1 cellular context compared by ENCODE assay signal in the genomic region with DNA sequence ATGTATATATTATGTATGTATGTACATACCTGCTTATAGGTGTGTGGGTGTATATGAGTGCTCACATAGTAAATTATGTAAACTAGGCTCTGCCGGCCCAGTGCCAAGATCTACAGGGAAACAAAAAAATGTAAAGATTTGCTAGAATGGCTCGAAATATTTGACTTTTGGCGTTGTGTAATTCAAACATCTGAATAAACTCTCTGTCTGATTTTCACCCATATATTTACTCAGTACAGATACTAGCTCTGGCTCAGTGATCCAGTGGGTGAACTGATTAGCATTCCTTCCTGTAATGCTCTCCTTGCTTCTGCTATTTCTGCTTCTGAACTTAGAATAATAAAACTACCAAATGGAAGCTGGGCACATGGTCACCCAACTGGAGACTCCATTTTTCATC.
TF ChIP-seq lines count a peak whose summit lies in the region.

No MANE protein-coding gene starts in this region.

TF ChIP-seq in HepG2, 621 proteins besides CTCF, POLR2A, EP300 and RAD21 (continued from another document and continues in another):
- TF ChIP-seq, protein P1, sequence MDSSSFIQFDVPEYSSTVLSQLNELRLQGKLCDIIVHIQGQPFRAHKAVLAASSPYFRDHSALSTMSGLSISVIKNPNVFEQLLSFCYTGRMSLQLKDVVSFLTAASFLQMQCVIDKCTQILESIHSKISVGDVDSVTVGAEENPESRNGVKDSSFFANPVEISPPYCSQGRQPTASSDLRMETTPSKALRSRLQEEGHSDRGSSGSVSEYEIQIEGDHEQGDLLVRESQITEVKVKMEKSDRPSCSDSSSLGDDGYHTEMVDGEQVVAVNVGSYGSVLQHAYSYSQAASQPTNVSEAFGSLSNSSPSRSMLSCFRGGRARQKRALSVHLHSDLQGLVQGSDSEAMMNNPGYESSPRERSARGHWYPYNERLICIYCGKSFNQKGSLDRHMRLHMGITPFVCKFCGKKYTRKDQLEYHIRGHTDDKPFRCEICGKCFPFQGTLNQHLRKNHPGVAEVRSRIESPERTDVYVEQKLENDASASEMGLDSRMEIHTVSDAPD (CRISPR knock-in tag; IDR thresholded peaks at IDR 0.05) = no peak
- TF ChIP-seq SOX6 (IDR thresholded peaks at IDR 0.05) (no peak), SOX6 (CRISPR knock-in tag; IDR thresholded peaks at IDR 0.05) (peak; percentile 38; the same call in 1 of the 2 replicates), ZNF761 (CRISPR knock-in tag; conservative IDR thresholded peaks at IDR 0.05) (no peak), SOX13 (IDR thresholded peaks at IDR 0.05) (no peak), SOX13 (CRISPR knock-in tag; conservative IDR thresholded peaks at IDR 0.05 in 1 of 2, IDR thresholded peaks at IDR 0.05 in 1 of 2) (peak in 1 of 2 experiments; percentile 49; a peak in 1 of 4 replicates), SRSF9 (IDR thresholded peaks at IDR 0.05; ENCODE audit: borderline replicate concordance, insufficient read depth, low read depth, low read length, poor library complexity, severe bottlenecking) (no peak), ZNF468 (CRISPR knock-in tag; IDR thresholded peaks at IDR 0.05) (no peak), YEATS4 (CRISPR knock-in tag; IDR thresholded peaks at IDR 0.05; ENCODE audit: borderline replicate concordance) (no peak), GATAD2A (CRISPR knock-in tag; IDR thresholded peaks at IDR 0.05) (0 out of 2 replicates have a peak, but pooled peaks have one; percentile 49), ZNF746 (CRISPR knock-in tag; IDR thresholded peaks at IDR 0.05) (no peak), GFI1 (CRISPR knock-in tag; IDR thresholded peaks at IDR 0.05; ENCODE audit: borderline replicate concordance) (peak; percentile 86), ZNF703 (CRISPR knock-in tag; IDR thresholded peaks at IDR 0.05; ENCODE audit: borderline replicate concordance) (no peak), ZNF878 (CRISPR knock-in tag; IDR thresholded peaks at IDR 0.05) (no peak), FOXA1 (IDR thresholded peaks at IDR 0.05) (no peak), FOXA1 (CRISPR knock-in tag; IDR thresholded peaks at IDR 0.05) (peak; percentile 32; the same call in 1 of the 2 replicates), KDM3A (CRISPR knock-in tag; IDR thresholded peaks at IDR 0.05; ENCODE audit: low read depth) (no peak), SAP130 (CRISPR knock-in tag; IDR thresholded peaks at IDR 0.05; ENCODE audit: low read depth) (peak; percentile 30; the same call in 1 of the 2 replicates), ZBTB38 (CRISPR knock-in tag; IDR thresholded peaks at IDR 0.05) (no peak), ZNF180 (CRISPR knock-in tag; IDR thresholded peaks at IDR 0.05; ENCODE audit: borderline replicate concordance, low read depth) (no peak), SRSF4 (IDR thresholded peaks at IDR 0.05; ENCODE audit: low read depth, low read length, poor library complexity, severe bottlenecking) (no peak), FOXJ3 (CRISPR knock-in tag; IDR thresholded peaks at IDR 0.05; ENCODE audit: borderline replicate concordance) (peak; percentile 33; the same call in 1 of the 2 replicates), RARG (CRISPR knock-in tag; IDR thresholded peaks at IDR 0.05; ENCODE audit: low read depth) (no peak), ZNF790 (CRISPR knock-in tag; IDR thresholded peaks at IDR 0.05; ENCODE audit: borderline replicate concordance) (no peak), DMAP1 (CRISPR knock-in tag; IDR thresholded peaks at IDR 0.05) (no peak), ISL2 (CRISPR knock-in tag; IDR thresholded peaks at IDR 0.05) (peak; percentile 32; the same call in 1 of the 2 replicates), ETV5 (CRISPR knock-in tag; IDR thresholded peaks at IDR 0.05; ENCODE audit: borderline replicate concordance) (no peak), ZNF766 (CRISPR knock-in tag; IDR thresholded peaks at IDR 0.05; ENCODE audit: borderline replicate concordance) (no peak), FOXA3 (CRISPR knock-in tag; IDR thresholded peaks at IDR 0.05) (0 out of 2 replicates have a peak, but pooled peaks have one; percentile 46), PAWR (CRISPR knock-in tag; IDR thresholded peaks at IDR 0.05; ENCODE audit: borderline replicate concordance) (no peak), SAFB2 (CRISPR knock-in tag; IDR thresholded peaks at IDR 0.05; ENCODE audit: borderline replicate concordance, low read depth) (no peak), SCMH1 (CRISPR knock-in tag; IDR thresholded peaks at IDR 0.05; ENCODE audit: borderline replicate concordance) (no peak), HMG20A (CRISPR knock-in tag; IDR thresholded peaks at IDR 0.05; ENCODE audit: borderline replicate concordance) (peak; percentile 22; the same call in 1 of the 2 replicates), ZNF501 (CRISPR knock-in tag; IDR thresholded peaks at IDR 0.05) (no peak), ZNF619 (CRISPR knock-in tag; IDR thresholded peaks at IDR 0.05) (no peak), NFE2L2 (IDR thresholded peaks at IDR 0.05; ENCODE audit: low read length) (no peak), HDAC2 (CRISPR knock-in tag; IDR thresholded peaks at IDR 0.05) (peak; percentile 22; the same call in 1 of the 2 replicates)
- TF ChIP-seq, protein P2, sequence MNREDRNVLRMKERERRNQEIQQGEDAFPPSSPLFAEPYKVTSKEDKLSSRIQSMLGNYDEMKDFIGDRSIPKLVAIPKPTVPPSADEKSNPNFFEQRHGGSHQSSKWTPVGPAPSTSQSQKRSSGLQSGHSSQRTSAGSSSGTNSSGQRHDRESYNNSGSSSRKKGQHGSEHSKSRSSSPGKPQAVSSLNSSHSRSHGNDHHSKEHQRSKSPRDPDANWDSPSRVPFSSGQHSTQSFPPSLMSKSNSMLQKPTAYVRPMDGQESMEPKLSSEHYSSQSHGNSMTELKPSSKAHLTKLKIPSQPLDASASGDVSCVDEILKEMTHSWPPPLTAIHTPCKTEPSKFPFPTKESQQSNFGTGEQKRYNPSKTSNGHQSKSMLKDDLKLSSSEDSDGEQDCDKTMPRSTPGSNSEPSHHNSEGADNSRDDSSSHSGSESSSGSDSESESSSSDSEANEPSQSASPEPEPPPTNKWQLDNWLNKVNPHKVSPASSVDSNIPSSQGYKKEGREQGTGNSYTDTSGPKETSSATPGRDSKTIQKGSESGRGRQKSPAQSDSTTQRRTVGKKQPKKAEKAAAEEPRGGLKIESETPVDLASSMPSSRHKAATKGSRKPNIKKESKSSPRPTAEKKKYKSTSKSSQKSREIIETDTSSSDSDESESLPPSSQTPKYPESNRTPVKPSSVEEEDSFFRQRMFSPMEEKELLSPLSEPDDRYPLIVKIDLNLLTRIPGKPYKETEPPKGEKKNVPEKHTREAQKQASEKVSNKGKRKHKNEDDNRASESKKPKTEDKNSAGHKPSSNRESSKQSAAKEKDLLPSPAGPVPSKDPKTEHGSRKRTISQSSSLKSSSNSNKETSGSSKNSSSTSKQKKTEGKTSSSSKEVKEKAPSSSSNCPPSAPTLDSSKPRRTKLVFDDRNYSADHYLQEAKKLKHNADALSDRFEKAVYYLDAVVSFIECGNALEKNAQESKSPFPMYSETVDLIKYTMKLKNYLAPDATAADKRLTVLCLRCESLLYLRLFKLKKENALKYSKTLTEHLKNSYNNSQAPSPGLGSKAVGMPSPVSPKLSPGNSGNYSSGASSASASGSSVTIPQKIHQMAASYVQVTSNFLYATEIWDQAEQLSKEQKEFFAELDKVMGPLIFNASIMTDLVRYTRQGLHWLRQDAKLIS (CRISPR knock-in tag; IDR thresholded peaks at IDR 0.05) = no peak
- TF ChIP-seq, protein P3, sequence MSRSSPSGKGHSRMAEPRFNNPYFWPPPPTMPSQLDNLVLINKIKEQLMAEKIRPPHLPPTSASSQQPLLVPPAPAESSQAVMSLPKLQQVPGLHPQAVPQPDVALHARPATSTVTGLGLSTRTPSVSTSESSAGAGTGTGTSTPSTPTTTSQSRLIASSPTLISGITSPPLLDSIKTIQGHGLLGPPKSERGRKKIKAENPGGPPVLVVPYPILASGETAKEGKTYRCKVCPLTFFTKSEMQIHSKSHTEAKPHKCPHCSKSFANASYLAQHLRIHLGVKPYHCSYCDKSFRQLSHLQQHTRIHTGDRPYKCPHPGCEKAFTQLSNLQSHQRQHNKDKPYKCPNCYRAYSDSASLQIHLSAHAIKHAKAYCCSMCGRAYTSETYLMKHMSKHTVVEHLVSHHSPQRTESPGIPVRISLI (CRISPR knock-in tag; IDR thresholded peaks at IDR 0.05; ENCODE audit: borderline replicate concordance) = no peak
- TF ChIP-seq, protein P4, sequence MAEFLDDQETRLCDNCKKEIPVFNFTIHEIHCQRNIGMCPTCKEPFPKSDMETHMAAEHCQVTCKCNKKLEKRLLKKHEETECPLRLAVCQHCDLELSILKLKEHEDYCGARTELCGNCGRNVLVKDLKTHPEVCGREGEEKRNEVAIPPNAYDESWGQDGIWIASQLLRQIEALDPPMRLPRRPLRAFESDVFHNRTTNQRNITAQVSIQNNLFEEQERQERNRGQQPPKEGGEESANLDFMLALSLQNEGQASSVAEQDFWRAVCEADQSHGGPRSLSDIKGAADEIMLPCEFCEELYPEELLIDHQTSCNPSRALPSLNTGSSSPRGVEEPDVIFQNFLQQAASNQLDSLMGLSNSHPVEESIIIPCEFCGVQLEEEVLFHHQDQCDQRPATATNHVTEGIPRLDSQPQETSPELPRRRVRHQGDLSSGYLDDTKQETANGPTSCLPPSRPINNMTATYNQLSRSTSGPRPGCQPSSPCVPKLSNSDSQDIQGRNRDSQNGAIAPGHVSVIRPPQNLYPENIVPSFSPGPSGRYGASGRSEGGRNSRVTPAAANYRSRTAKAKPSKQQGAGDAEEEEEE (CRISPR knock-in tag; IDR thresholded peaks at IDR 0.05; ENCODE audit: borderline replicate concordance) = no peak
- TF ChIP-seq, protein P5, sequence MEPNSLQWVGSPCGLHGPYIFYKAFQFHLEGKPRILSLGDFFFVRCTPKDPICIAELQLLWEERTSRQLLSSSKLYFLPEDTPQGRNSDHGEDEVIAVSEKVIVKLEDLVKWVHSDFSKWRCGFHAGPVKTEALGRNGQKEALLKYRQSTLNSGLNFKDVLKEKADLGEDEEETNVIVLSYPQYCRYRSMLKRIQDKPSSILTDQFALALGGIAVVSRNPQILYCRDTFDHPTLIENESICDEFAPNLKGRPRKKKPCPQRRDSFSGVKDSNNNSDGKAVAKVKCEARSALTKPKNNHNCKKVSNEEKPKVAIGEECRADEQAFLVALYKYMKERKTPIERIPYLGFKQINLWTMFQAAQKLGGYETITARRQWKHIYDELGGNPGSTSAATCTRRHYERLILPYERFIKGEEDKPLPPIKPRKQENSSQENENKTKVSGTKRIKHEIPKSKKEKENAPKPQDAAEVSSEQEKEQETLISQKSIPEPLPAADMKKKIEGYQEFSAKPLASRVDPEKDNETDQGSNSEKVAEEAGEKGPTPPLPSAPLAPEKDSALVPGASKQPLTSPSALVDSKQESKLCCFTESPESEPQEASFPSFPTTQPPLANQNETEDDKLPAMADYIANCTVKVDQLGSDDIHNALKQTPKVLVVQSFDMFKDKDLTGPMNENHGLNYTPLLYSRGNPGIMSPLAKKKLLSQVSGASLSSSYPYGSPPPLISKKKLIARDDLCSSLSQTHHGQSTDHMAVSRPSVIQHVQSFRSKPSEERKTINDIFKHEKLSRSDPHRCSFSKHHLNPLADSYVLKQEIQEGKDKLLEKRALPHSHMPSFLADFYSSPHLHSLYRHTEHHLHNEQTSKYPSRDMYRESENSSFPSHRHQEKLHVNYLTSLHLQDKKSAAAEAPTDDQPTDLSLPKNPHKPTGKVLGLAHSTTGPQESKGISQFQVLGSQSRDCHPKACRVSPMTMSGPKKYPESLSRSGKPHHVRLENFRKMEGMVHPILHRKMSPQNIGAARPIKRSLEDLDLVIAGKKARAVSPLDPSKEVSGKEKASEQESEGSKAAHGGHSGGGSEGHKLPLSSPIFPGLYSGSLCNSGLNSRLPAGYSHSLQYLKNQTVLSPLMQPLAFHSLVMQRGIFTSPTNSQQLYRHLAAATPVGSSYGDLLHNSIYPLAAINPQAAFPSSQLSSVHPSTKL (CRISPR knock-in tag; IDR thresholded peaks at IDR 0.05) = peak; percentile 56; the same call in 1 of the 2 replicates
- TF ChIP-seq, protein P6, sequence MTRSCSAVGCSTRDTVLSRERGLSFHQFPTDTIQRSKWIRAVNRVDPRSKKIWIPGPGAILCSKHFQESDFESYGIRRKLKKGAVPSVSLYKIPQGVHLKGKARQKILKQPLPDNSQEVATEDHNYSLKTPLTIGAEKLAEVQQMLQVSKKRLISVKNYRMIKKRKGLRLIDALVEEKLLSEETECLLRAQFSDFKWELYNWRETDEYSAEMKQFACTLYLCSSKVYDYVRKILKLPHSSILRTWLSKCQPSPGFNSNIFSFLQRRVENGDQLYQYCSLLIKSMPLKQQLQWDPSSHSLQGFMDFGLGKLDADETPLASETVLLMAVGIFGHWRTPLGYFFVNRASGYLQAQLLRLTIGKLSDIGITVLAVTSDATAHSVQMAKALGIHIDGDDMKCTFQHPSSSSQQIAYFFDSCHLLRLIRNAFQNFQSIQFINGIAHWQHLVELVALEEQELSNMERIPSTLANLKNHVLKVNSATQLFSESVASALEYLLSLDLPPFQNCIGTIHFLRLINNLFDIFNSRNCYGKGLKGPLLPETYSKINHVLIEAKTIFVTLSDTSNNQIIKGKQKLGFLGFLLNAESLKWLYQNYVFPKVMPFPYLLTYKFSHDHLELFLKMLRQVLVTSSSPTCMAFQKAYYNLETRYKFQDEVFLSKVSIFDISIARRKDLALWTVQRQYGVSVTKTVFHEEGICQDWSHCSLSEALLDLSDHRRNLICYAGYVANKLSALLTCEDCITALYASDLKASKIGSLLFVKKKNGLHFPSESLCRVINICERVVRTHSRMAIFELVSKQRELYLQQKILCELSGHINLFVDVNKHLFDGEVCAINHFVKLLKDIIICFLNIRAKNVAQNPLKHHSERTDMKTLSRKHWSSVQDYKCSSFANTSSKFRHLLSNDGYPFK (CRISPR knock-in tag; IDR thresholded peaks at IDR 0.05; ENCODE audit: borderline replicate concordance) = no peak
- TF ChIP-seq, protein P7, sequence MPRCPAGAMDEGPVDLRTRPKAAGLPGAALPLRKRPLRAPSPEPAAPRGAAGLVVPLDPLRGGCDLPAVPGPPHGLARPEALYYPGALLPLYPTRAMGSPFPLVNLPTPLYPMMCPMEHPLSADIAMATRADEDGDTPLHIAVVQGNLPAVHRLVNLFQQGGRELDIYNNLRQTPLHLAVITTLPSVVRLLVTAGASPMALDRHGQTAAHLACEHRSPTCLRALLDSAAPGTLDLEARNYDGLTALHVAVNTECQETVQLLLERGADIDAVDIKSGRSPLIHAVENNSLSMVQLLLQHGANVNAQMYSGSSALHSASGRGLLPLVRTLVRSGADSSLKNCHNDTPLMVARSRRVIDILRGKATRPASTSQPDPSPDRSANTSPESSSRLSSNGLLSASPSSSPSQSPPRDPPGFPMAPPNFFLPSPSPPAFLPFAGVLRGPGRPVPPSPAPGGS (CRISPR knock-in tag; IDR thresholded peaks at IDR 0.05) = no peak
- TF ChIP-seq, protein P8, sequence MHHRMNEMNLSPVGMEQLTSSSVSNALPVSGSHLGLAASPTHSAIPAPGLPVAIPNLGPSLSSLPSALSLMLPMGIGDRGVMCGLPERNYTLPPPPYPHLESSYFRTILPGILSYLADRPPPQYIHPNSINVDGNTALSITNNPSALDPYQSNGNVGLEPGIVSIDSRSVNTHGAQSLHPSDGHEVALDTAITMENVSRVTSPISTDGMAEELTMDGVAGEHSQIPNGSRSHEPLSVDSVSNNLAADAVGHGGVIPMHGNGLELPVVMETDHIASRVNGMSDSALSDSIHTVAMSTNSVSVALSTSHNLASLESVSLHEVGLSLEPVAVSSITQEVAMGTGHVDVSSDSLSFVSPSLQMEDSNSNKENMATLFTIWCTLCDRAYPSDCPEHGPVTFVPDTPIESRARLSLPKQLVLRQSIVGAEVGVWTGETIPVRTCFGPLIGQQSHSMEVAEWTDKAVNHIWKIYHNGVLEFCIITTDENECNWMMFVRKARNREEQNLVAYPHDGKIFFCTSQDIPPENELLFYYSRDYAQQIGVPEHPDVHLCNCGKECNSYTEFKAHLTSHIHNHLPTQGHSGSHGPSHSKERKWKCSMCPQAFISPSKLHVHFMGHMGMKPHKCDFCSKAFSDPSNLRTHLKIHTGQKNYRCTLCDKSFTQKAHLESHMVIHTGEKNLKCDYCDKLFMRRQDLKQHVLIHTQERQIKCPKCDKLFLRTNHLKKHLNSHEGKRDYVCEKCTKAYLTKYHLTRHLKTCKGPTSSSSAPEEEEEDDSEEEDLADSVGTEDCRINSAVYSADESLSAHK (CRISPR knock-in tag; IDR thresholded peaks at IDR 0.05; ENCODE audit: borderline replicate concordance) = no peak
